Comparison of ENCODE assay signal across 2 cellular contexts in genomic region chr6:37871616-37872384, GRCh38.
TF ChIP-seq lines count a peak whose summit lies in the region.

No MANE protein-coding gene starts in this region.

TF ChIP-seq in HEK293, 187 proteins besides CTCF, POLR2A, EP300 and RAD21 (continued from another document):
- TF ChIP-seq PRDM6 (tag by site-specific recombination; IDR thresholded peaks at IDR 0.05), result peak; percentile 36
- TF ChIP-seq ZBTB11 (tag by site-specific recombination; conservative IDR thresholded peaks at IDR 0.05; ENCODE audit: low read depth), result no peak
- peak; percentile 55; the same call in 1 of the 2 replicates for TF ChIP-seq PRDM1 (tag by site-specific recombination; IDR thresholded peaks at IDR 0.05)
- TF ChIP-seq ZNF26 (tag by site-specific recombination; IDR thresholded peaks at IDR 0.05), result peak; percentile 97
- no peak for TF ChIP-seq ZNF157 (tag by site-specific recombination; IDR thresholded peaks at IDR 0.05)

TF ChIP-seq in HepG2, 621 proteins besides CTCF, POLR2A, EP300 and RAD21 (continued from another document):
- no peak for TF ChIP-seq POGK (CRISPR knock-in tag; conservative IDR thresholded peaks at IDR 0.05)
- TF ChIP-seq ZHX2 (IDR thresholded peaks at IDR 0.05; ENCODE audit: low read depth), result no peak
- TF ChIP-seq ZHX2 (CRISPR knock-in tag; IDR thresholded peaks at IDR 0.05; ENCODE audit: borderline replicate concordance), result no peak
- TF ChIP-seq YEATS4 (CRISPR knock-in tag; IDR thresholded peaks at IDR 0.05; ENCODE audit: borderline replicate concordance), result no peak
- no peak for TF ChIP-seq GZF1 (CRISPR knock-in tag; IDR thresholded peaks at IDR 0.05)
- no peak for TF ChIP-seq CBX5 (CRISPR knock-in tag; IDR thresholded peaks at IDR 0.05; ENCODE audit: borderline replicate concordance)
- no peak for TF ChIP-seq NPAS2 (CRISPR knock-in tag; IDR thresholded peaks at IDR 0.05; ENCODE audit: borderline replicate concordance)
- no peak for TF ChIP-seq ZNF549 (CRISPR knock-in tag; IDR thresholded peaks at IDR 0.05)
- TF ChIP-seq CSRNP1 (CRISPR knock-in tag; IDR thresholded peaks at IDR 0.05), result no peak
- TF ChIP-seq TARDBP (CRISPR knock-in tag; IDR thresholded peaks at IDR 0.05), result no peak
- no peak for TF ChIP-seq STAG1 (CRISPR knock-in tag; IDR thresholded peaks at IDR 0.05)
